Comparison of ENCODE assay signal across 10 cellular contexts in genomic region chr9:72753261-72753893, GRCh38.
DNase-seq lines count a peak whose midpoint lies in the region; ATAC-seq and TF ChIP-seq lines count a peak whose summit lies in the region.
"Had no signal": no experiment of that assay in that cellular context is flagged by ENCODE, and none has a peak within 500 bp of the region (broad histone marks: within the 10 kb centered on the region; RNA-seq: fewer than 3 reads in every experiment).

No MANE protein-coding gene starts in this region.

- TF ChIP-seq POLR2A in right lobe of liver (IDR thresholded peaks at IDR 0.05): no peak
- no peak for TF ChIP-seq POLR2A in prostate gland (IDR thresholded peaks at IDR 0.05)

- 36% methylated on average over 3 of the region's 8 CpGs for WGBS in right lobe of liver (ENCODE audit: insufficient coverage, low coverage, low lambda C conversion rate, missing lambda C conversion rate)
- WGBS in prostate gland: 46% methylated on average over 8 of the region's 8 CpGs

- H3K4me1 Mint-ChIP-seq in brain: no peaks in the 10 kb centered on the region

- no peak overlapping the region for H3K4me3 Mint-ChIP-seq in brain

- H3K4me3 ChIP-seq in right lobe of liver (no peak overlapping the region), prostate gland (no peak overlapping the region)
- H3K4me3 ChIP-seq: K562 had no signal

- no peak overlapping the region for H3K27ac ChIP-seq in right lobe of liver
- no peak overlapping the region for H3K27ac ChIP-seq in prostate gland

- H3K9me3 ChIP-seq in right lobe of liver: no peaks in the 10 kb centered on the region
- H3K9me3 ChIP-seq in prostate gland: no peaks in the 10 kb centered on the region

- peak in 2 of 4 donors; percentile 22 to 32 for ATAC-seq in right lobe of liver
- ATAC-seq in GM19023 (IDR thresholded peaks at IDR 0.05; ENCODE audit: unreplicated experiment): no peak
- ATAC-seq: K562 had no signal

- H3K36me3 ChIP-seq in right lobe of liver (no peaks in the 10 kb centered on the region), prostate gland (no peaks in the 10 kb centered on the region)

- H3K27me3 ChIP-seq in right lobe of liver (no peaks in the 10 kb centered on the region), prostate gland (replicated peaks; ENCODE audit: insufficient read depth) (no peaks in the 10 kb centered on the region)

- DNase-seq in AG08395 (ENCODE audit: low spot score): peak; percentile 34
- peak; percentile 33 for DNase-seq in HPDE6-E6E7 (ENCODE audit: extremely low spot score)
- DNase-seq in right lobe of liver: no peak
- DNase-seq in prostate gland (ENCODE audit: low spot score): no peak
- DNase-seq in GM19238 (ENCODE audit: insufficient read length, low spot score): no peak
- no peak for DNase-seq in epidermal melanocyte (ENCODE audit: insufficient read length, low spot score)
- DNase-seq: islet precursor cell had no signal

- H3K36me3 Mint-ChIP-seq in brain: no peaks in the 10 kb centered on the region

- intact Hi-C loops in right lobe of liver (cut with DNase I) (no loop called here), prostate gland (cut with DNase I) (loop anchor here (5.0 kb wide), 1 partner anchor 471 kb away; no protein-coding TSS in a partner anchor)

- H3K27me3 Mint-ChIP-seq in brain: no peaks in the 10 kb centered on the region

- H3K27ac Mint-ChIP-seq in brain: no peak overlapping the region

- TF ChIP-seq CTCF in brain (conservative IDR thresholded peaks at IDR 0.05): peak; percentile 49 to 59
- TF ChIP-seq CTCF in right lobe of liver (IDR thresholded peaks at IDR 0.05): peak; percentile 13 to 34 (median 22)
- TF ChIP-seq CTCF in prostate gland (IDR thresholded peaks at IDR 0.05): peak in 2 of 4 experiments; percentile 38 to 43

- H3K9me3 Mint-ChIP-seq in brain: no peaks in the 10 kb centered on the region

- H3K4me1 ChIP-seq in right lobe of liver (no peaks in the 10 kb centered on the region), prostate gland (replicated peaks) (no peaks in the 10 kb centered on the region)

Comparison
In these comparisons a context has a peak if more than half of its experiments do, and no peak if none do; other contexts are left out.
1. DNase-seq: peak in AG08395 (single experiment) and HPDE6-E6E7 (single experiment); none in right lobe of liver (0 of 3), prostate gland (single experiment), GM19238 (single experiment) and epidermal melanocyte (single experiment).